ENCODE assay signal across 1 cellular context in the genomic region with DNA sequence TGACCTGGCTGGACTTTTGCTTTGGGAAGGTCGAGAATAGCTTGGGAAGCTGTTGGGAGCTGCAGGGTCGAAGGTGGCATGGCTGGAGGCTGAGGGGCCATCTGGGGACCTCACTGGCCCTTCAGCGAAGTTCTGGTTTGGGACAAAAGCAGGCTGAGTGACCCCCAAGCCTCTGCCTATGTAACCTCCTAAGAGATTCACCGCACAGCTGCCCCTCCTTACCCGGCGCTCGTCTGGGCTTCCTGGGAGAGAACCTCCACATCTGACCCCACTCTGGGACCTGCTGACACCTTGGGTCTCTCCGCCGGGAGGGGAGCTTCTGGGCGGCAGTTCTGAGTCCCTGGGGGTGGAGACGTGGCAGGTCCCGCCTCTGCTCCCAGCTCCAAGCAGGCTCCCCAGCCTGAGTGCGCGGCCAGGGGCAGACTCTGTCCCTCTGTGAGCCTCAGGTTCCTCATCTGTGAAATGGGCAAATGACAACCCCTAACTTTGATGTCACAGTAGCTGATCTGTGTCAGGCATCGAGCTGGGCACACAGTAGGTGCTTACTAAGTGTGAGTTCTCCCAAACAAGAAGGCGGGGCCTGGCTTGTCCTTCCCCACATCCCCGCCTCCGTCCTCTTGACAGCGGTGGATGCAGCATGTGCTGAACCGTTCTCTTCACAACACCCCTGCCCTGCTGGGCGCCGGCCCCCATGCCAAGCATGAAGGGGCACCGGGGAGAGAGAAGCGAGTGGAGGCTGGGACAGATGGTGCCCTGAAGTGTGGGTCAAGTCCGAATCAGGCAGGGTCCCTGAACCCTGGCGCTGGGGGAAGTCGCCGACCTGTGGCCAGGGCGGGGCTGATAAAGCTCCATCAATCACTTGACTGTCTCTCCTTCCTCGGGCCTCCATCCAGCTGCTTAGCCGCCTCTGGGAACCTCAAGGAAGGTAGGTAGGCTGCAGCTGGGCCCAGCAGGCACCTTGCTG.
TF ChIP-seq lines count a peak whose summit lies in the region.

No MANE protein-coding gene starts in this region.

TF ChIP-seq in K562, 482 proteins besides CTCF, POLR2A, EP300 and RAD21 (continued from another document):
- TF ChIP-seq CHD4 (IDR thresholded peaks at IDR 0.05; ENCODE audit: insufficient read depth, insufficient replicate concordance, low read depth, low read length, poor library complexity, severe bottlenecking) (peak; percentile 57), CBX3 (IDR thresholded peaks at IDR 0.05; ENCODE audit: borderline replicate concordance in 1 of 2, low read length in 2 of 2) (0 out of 3 replicates have a peak, but pooled peaks of 1 of the 2 experiments have one; percentile 40), SREBF2 (CRISPR knock-in tag; IDR thresholded peaks at IDR 0.05) (no peak), KDM1A (IDR thresholded peaks at IDR 0.05) (peak; percentile 60 to 88), L3MBTL2 (IDR thresholded peaks at IDR 0.05) (0 out of 2 replicates have a peak, but pooled peaks have one; percentile 40), GABPB1 (CRISPR knock-in tag; IDR thresholded peaks at IDR 0.05) (no peak), RBM22 (IDR thresholded peaks at IDR 0.05; ENCODE audit: low read depth, low read length, poor library complexity, severe bottlenecking) (no peak), RCOR1 (IDR thresholded peaks at IDR 0.05; ENCODE audit: borderline replicate concordance in 1 of 2, low read depth in 2 of 2, low read length in 2 of 2) (peak in 1 of 2 experiments; percentile 28; a peak in 1 of 4 replicates), CBFA2T3 (IDR thresholded peaks at IDR 0.05) (peak; percentile 30; the same call in 1 of the 2 replicates), SMARCA5 (IDR thresholded peaks at IDR 0.05) (0 out of 2 replicates have a peak, but pooled peaks have one; percentile 72), HDAC2 (IDR thresholded peaks at IDR 0.05) (peak; percentile 67), ZKSCAN1 (IDR thresholded peaks at IDR 0.05; ENCODE audit: low read depth, low read length) (peak; percentile 94), ADNP (tag; IDR thresholded peaks at IDR 0.05) (peak; percentile 85), NR4A1 (CRISPR knock-in tag; IDR thresholded peaks at IDR 0.05) (no peak), NR4A1 (tag; IDR thresholded peaks at IDR 0.05) (no peak), BRD4 (IDR thresholded peaks at IDR 0.05) (no peak), MEIS2 (IDR thresholded peaks at IDR 0.05; ENCODE audit: partially characterized antibody) (peak; percentile 95), NCOA2 (IDR thresholded peaks at IDR 0.05; ENCODE audit: partially characterized antibody in 2 of 2) (no peak), MTA3 (IDR thresholded peaks at IDR 0.05; ENCODE audit: borderline replicate concordance) (0 out of 2 replicates have a peak, but pooled peaks have one; percentile 16)
- TF ChIP-seq, protein P1, sequence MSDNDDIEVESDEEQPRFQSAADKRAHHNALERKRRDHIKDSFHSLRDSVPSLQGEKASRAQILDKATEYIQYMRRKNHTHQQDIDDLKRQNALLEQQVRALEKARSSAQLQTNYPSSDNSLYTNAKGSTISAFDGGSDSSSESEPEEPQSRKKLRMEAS (CRISPR knock-in tag; IDR thresholded peaks at IDR 0.05) = 0 out of 2 replicates have a peak, but pooled peaks have one; percentile 16
- TF ChIP-seq, protein P2, sequence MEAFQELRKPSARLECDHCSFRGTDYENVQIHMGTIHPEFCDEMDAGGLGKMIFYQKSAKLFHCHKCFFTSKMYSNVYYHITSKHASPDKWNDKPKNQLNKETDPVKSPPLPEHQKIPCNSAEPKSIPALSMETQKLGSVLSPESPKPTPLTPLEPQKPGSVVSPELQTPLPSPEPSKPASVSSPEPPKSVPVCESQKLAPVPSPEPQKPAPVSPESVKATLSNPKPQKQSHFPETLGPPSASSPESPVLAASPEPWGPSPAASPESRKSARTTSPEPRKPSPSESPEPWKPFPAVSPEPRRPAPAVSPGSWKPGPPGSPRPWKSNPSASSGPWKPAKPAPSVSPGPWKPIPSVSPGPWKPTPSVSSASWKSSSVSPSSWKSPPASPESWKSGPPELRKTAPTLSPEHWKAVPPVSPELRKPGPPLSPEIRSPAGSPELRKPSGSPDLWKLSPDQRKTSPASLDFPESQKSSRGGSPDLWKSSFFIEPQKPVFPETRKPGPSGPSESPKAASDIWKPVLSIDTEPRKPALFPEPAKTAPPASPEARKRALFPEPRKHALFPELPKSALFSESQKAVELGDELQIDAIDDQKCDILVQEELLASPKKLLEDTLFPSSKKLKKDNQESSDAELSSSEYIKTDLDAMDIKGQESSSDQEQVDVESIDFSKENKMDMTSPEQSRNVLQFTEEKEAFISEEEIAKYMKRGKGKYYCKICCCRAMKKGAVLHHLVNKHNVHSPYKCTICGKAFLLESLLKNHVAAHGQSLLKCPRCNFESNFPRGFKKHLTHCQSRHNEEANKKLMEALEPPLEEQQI (IDR thresholded peaks at IDR 0.05) = no peak
- TF ChIP-seq, protein P3, sequence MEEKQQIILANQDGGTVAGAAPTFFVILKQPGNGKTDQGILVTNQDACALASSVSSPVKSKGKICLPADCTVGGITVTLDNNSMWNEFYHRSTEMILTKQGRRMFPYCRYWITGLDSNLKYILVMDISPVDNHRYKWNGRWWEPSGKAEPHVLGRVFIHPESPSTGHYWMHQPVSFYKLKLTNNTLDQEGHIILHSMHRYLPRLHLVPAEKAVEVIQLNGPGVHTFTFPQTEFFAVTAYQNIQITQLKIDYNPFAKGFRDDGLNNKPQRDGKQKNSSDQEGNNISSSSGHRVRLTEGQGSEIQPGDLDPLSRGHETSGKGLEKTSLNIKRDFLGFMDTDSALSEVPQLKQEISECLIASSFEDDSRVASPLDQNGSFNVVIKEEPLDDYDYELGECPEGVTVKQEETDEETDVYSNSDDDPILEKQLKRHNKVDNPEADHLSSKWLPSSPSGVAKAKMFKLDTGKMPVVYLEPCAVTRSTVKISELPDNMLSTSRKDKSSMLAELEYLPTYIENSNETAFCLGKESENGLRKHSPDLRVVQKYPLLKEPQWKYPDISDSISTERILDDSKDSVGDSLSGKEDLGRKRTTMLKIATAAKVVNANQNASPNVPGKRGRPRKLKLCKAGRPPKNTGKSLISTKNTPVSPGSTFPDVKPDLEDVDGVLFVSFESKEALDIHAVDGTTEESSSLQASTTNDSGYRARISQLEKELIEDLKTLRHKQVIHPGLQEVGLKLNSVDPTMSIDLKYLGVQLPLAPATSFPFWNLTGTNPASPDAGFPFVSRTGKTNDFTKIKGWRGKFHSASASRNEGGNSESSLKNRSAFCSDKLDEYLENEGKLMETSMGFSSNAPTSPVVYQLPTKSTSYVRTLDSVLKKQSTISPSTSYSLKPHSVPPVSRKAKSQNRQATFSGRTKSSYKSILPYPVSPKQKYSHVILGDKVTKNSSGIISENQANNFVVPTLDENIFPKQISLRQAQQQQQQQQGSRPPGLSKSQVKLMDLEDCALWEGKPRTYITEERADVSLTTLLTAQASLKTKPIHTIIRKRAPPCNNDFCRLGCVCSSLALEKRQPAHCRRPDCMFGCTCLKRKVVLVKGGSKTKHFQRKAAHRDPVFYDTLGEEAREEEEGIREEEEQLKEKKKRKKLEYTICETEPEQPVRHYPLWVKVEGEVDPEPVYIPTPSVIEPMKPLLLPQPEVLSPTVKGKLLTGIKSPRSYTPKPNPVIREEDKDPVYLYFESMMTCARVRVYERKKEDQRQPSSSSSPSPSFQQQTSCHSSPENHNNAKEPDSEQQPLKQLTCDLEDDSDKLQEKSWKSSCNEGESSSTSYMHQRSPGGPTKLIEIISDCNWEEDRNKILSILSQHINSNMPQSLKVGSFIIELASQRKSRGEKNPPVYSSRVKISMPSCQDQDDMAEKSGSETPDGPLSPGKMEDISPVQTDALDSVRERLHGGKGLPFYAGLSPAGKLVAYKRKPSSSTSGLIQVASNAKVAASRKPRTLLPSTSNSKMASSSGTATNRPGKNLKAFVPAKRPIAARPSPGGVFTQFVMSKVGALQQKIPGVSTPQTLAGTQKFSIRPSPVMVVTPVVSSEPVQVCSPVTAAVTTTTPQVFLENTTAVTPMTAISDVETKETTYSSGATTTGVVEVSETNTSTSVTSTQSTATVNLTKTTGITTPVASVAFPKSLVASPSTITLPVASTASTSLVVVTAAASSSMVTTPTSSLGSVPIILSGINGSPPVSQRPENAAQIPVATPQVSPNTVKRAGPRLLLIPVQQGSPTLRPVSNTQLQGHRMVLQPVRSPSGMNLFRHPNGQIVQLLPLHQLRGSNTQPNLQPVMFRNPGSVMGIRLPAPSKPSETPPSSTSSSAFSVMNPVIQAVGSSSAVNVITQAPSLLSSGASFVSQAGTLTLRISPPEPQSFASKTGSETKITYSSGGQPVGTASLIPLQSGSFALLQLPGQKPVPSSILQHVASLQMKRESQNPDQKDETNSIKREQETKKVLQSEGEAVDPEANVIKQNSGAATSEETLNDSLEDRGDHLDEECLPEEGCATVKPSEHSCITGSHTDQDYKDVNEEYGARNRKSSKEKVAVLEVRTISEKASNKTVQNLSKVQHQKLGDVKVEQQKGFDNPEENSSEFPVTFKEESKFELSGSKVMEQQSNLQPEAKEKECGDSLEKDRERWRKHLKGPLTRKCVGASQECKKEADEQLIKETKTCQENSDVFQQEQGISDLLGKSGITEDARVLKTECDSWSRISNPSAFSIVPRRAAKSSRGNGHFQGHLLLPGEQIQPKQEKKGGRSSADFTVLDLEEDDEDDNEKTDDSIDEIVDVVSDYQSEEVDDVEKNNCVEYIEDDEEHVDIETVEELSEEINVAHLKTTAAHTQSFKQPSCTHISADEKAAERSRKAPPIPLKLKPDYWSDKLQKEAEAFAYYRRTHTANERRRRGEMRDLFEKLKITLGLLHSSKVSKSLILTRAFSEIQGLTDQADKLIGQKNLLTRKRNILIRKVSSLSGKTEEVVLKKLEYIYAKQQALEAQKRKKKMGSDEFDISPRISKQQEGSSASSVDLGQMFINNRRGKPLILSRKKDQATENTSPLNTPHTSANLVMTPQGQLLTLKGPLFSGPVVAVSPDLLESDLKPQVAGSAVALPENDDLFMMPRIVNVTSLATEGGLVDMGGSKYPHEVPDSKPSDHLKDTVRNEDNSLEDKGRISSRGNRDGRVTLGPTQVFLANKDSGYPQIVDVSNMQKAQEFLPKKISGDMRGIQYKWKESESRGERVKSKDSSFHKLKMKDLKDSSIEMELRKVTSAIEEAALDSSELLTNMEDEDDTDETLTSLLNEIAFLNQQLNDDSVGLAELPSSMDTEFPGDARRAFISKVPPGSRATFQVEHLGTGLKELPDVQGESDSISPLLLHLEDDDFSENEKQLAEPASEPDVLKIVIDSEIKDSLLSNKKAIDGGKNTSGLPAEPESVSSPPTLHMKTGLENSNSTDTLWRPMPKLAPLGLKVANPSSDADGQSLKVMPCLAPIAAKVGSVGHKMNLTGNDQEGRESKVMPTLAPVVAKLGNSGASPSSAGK (IDR thresholded peaks at IDR 0.05) = peak; percentile 32; the same call in 1 of the 2 replicates
- TF ChIP-seq, protein P4, sequence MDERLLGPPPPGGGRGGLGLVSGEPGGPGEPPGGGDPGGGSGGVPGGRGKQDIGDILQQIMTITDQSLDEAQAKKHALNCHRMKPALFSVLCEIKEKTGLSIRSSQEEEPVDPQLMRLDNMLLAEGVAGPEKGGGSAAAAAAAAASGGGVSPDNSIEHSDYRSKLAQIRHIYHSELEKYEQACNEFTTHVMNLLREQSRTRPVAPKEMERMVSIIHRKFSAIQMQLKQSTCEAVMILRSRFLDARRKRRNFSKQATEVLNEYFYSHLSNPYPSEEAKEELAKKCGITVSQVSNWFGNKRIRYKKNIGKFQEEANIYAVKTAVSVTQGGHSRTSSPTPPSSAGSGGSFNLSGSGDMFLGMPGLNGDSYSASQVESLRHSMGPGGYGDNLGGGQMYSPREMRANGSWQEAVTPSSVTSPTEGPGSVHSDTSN (CRISPR knock-in tag; IDR thresholded peaks at IDR 0.05; ENCODE audit: low read depth) = peak; percentile 48
- TF ChIP-seq, protein P4 (tag; conservative IDR thresholded peaks at IDR 0.05; ENCODE audit: low read depth) = peak; percentile 81
